ENCODE assay signal across 1 cellular context in genomic region chr19:39297931-39298634, GRCh38.
TF ChIP-seq lines count a peak whose summit lies in the region.

No MANE protein-coding gene starts in this region.

TF ChIP-seq in A549, 52 proteins besides CTCF, POLR2A, EP300 and RAD21 (continued from another document):
- TF ChIP-seq, protein P1, sequence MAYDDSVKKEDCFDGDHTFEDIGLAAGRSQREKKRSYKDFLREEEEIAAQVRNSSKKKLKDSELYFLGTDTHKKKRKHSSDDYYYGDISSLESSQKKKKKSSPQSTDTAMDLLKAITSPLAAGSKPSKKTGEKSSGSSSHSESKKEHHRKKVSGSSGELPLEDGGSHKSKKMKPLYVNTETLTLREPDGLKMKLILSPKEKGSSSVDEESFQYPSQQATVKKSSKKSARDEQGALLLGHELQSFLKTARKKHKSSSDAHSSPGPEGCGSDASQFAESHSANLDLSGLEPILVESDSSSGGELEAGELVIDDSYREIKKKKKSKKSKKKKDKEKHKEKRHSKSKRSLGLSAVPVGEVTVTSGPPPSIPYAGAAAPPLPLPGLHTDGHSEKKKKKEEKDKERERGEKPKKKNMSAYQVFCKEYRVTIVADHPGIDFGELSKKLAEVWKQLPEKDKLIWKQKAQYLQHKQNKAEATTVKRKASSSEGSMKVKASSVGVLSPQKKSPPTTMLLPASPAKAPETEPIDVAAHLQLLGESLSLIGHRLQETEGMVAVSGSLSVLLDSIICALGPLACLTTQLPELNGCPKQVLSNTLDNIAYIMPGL (CRISPR knock-in tag; IDR thresholded peaks at IDR 0.05; ENCODE audit: borderline replicate concordance): no peak
- no peak for TF ChIP-seq EHF (CRISPR knock-in tag; IDR thresholded peaks at IDR 0.05)
- TF ChIP-seq HOXB13 (CRISPR knock-in tag; IDR thresholded peaks at IDR 0.05; ENCODE audit: low read depth): no peak
- TF ChIP-seq MAFK (IDR thresholded peaks at IDR 0.05; ENCODE audit: partially characterized antibody): no peak
- no peak for TF ChIP-seq KDM1A (IDR thresholded peaks at IDR 0.05; ENCODE audit: low read depth)
- TF ChIP-seq, protein P2, sequence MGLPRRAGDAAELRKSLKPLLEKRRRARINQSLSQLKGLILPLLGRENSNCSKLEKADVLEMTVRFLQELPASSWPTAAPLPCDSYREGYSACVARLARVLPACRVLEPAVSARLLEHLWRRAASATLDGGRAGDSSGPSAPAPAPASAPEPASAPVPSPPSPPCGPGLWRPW (IDR thresholded peaks at IDR 0.05): no peak
- no peak for TF ChIP-seq CEBPB (IDR thresholded peaks at IDR 0.05)
- no peak for TF ChIP-seq JUN (IDR thresholded peaks at IDR 0.05)
TF ChIP-seq in A549: peak in this region for 0.
